26 cellular contexts compared by ENCODE assay signal in the genomic region with DNA sequence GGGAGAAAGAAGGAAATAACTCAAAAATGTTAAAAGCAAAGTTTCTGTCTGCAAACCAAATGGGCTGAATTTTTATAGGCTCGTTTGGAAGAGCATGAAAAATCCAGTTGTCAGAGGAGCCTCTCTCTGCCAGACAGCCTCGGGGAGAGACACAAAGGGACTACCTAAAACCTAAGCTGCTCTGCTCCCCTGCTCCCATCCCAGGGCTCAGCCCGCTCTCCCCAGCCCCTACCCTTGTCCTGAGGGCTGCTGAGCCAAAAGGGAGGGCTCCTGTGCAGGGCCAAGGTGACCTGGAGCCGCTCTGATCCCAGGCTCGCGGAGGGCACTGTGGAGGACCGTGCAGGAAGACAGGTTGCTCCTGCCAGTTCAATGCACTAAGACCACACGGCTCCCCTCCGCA.
"Had no signal": no experiment of that assay in that cellular context is flagged by ENCODE, and none has a peak within 500 bp of the region (broad histone marks: within the 10 kb centered on the region; RNA-seq: fewer than 3 reads in every experiment).

No MANE protein-coding gene starts in this region.

- H3K9me3 Mint-ChIP-seq: activated naive CD8-positive, alpha-beta T cell treated with anti-CD3 and anti-CD28 coated beads, Interleukin-2, amount 10 ng/mL, durations not matched to agents 7 days and 5 days had no signal

- DNase-seq: activated CD4-positive, alpha-beta T cell treated with anti-CD3 and anti-CD28 coated beads for 48 hours; activated CD4-positive, alpha-beta T cell treated with anti-CD3 and anti-CD28 coated beads, Interleukin-2, amount 50 U/mL, for 4 hours; activated CD8-positive, alpha-beta memory T cell treated with anti-CD3 and anti-CD28 coated beads, Interleukin-2, amount 50 U/mL, for 48 hours; activated CD8-positive, alpha-beta T cell treated with anti-CD3 and anti-CD28 coated beads, Interleukin-2, amount 10 ng/mL, durations not matched to agents 7 days and 5 days; activated naive CD4-positive, alpha-beta T cell treated with anti-CD3 and anti-CD28 coated beads, Interleukin-2, amount 50 U/mL, for 16 hours; activated naive CD8-positive, alpha-beta T cell treated with anti-CD3 and anti-CD28 coated beads, Interleukin-2, amount 10 ng/mL, durations not matched to agents 7 days and 5 days; activated T-cell treated with anti-CD3 and anti-CD28 coated beads, Interleukin-2, amount 50 U/mL, for 1 hour; adrenal gland; anterior cingulate cortex; caudate nucleus; MV-4-11; NCI-H1694 treated with DMSO at 0.1 percent for 48 hours; NCI-H2029 treated with DMSO at 0.1 percent for 48 hours; NCI-H2227 treated with DMSO at 0.1 percent for 48 hours; NCI-H446 treated with DMSO at 0.1 percent for 48 hours; NCI-H524 treated with DMSO at 0.1 percent for 48 hours; OCI-M1; Right ventricle myocardium superior; RPMI8226; SJCRH30; SK-N-SH; T-helper 1 cell; WERI-Rb-1 had no signal

- H3K36me3 Mint-ChIP-seq: activated naive CD8-positive, alpha-beta T cell treated with anti-CD3 and anti-CD28 coated beads, Interleukin-2, amount 10 ng/mL, durations not matched to agents 7 days and 5 days had no signal

- ATAC-seq: activated CD4-positive, CD25-positive, alpha-beta regulatory T cell treated with anti-CD3 and anti-CD28 coated beads, Interleukin-2, amount 50 U/mL, for 24 hours; activated CD8-positive, alpha-beta T cell treated with anti-CD3 and anti-CD28 coated beads, Interleukin-2, amount 10 ng/mL, durations not matched to agents 7 days and 5 days; Panc1 had no signal

- H3K4me2 ChIP-seq: SK-N-SH had no signal

- H3K27ac ChIP-seq: adrenal gland, breast epithelium, SJCRH30, WERI-Rb-1 had no signal

- H3K4me1 Mint-ChIP-seq: activated naive CD8-positive, alpha-beta T cell treated with anti-CD3 and anti-CD28 coated beads, Interleukin-2, amount 10 ng/mL, durations not matched to agents 7 days and 5 days had no signal

- H3K4me3 Mint-ChIP-seq: activated CD8-positive, alpha-beta T cell treated with anti-CD3 and anti-CD28 coated beads, Interleukin-2, amount 10 ng/mL, durations not matched to agents 7 days and 5 days; activated naive CD8-positive, alpha-beta T cell treated with anti-CD3 and anti-CD28 coated beads, Interleukin-2, amount 10 ng/mL, durations not matched to agents 7 days and 5 days had no signal

- H3K27ac Mint-ChIP-seq: activated CD8-positive, alpha-beta T cell treated with anti-CD3 and anti-CD28 coated beads, Interleukin-2, amount 10 ng/mL, durations not matched to agents 7 days and 5 days; activated naive CD8-positive, alpha-beta T cell treated with anti-CD3 and anti-CD28 coated beads, Interleukin-2, amount 10 ng/mL, durations not matched to agents 7 days and 5 days had no signal

- H3K9ac ChIP-seq: SK-N-SH had no signal

- H3K36me3 ChIP-seq: adrenal gland, breast epithelium, SJCRH30, WERI-Rb-1 had no signal

- H3K4me3 ChIP-seq: adrenal gland, breast epithelium, SJCRH30 had no signal

- H3K9me3 ChIP-seq: adrenal gland, breast epithelium, SJCRH30, SK-N-SH had no signal

- H3K4me1 ChIP-seq: adrenal gland, breast epithelium, SJCRH30 had no signal
